In the genomic region with DNA sequence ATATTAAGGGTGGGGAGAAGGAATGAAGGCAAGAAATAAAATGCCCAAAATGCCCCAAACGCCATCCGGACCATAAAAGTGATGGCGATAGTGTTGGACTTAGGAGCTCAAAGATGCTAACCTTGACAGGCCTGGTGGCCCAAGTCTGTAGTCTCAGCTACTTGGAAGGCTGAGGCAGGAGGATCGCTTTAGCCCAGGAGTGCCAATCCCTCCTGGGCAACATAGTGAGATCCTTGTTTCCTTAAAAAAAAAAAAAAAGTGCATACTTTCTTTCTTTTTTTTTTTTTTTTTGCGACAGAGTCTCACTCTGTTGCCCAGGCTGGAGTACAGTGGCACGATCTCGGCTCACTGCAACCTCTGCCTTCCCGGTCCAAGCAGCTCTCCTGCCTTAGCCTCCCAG, we compare ENCODE assay signal across 9 cellular contexts. TPM values are rescaled to one million over a fixed set of nuclear protein-coding genes. Genes with fewer than 3 reads are reported as not detected.
A peak's percentile ranks its signal among the peaks of the same experiment; 100 is the strongest.
DNase-seq lines count a peak whose midpoint lies in the region; ATAC-seq, FAIRE-seq and TF ChIP-seq lines count a peak whose summit lies in the region.
"Had no signal": no experiment of that assay in that cellular context is flagged by ENCODE, and none has a peak within 500 bp of the region (broad histone marks: within the 10 kb centered on the region; RNA-seq: fewer than 3 reads in every experiment).

No MANE protein-coding gene starts in this region.

- H3K4me3 Mint-ChIP-seq in progenitor cell of endocrine pancreas (ENCODE audit: low read depth): peak overlapping the region; percentile 68

- H3K4me3 ChIP-seq in GM06990 (replicated peaks; ENCODE audit: low read depth, low read length): peak overlapping the region; percentile 76
- H3K4me3 ChIP-seq in OCI-LY7 (ENCODE audit: low read depth, low read length, poor library complexity, severe bottlenecking): peak overlapping the region; percentile 71
- peak overlapping the region; percentile 81 for H3K4me3 ChIP-seq in endocrine pancreas (ENCODE audit: control insufficient read depth, insufficient read depth, low read length)
- peak overlapping the region in 2 of 4 donors; percentile 50 to 76 for H3K4me3 ChIP-seq in transverse colon

- POLR2A ChIA-PET in OCI-LY7 (lab: Charles Lee): interaction anchor here (0.7 to 1.3 kb wide), 5 partner anchors 9 to 32 kb away, joined by 3 to 7 read pairs (median 5); a partner anchor contains a TSS

- no peaks in the 10 kb centered on the region for H4K20me1 ChIP-seq in OCI-LY7 (ENCODE audit: insufficient read depth, low read length)

- 78 to 92% methylated on average over 3 to 8 of the region's 8 CpGs for WGBS in transverse colon (ENCODE audit: low coverage in 1 of 2), 2 donors

- FAIRE-seq in RCC 7860 (lab: Jason Lieb, UNC): no peak
- FAIRE-seq: colon had no signal

- no peak for ATAC-seq in HG02610 (IDR thresholded peaks at IDR 0.05; ENCODE audit: unreplicated experiment)
- no peak for ATAC-seq in HG03469 (IDR thresholded peaks at IDR 0.05; ENCODE audit: unreplicated experiment)

- H3K36me3 ChIP-seq in GM06990 (ENCODE audit: control insufficient read depth, insufficient read depth, low read length): no peaks in the 10 kb centered on the region
- no peaks in the 10 kb centered on the region for H3K36me3 ChIP-seq in OCI-LY7 (ENCODE audit: insufficient read depth, low read length)
- no peaks in the 10 kb centered on the region for H3K36me3 ChIP-seq in endocrine pancreas (ENCODE audit: control insufficient read depth, insufficient read depth, low read length)
- no peaks in the 10 kb centered on the region for H3K36me3 ChIP-seq in transverse colon

- no peak for TF ChIP-seq EP300 in transverse colon (IDR thresholded peaks at IDR 0.05; ENCODE audit: low read depth)

- in situ Hi-C loops in transverse colon (cut with MboI; ENCODE audit: low pct_ligation_motif_present in 1 of 4, low pct_unique_long_range_greater_than_20kb in 1 of 4, low sequenced_read_pairs in 3 of 4): no loop called here

- peaks cover 2% of the 10 kb centered on the region for H3K36me3 Mint-ChIP-seq in progenitor cell of endocrine pancreas (ENCODE audit: insufficient read depth)

- H3K9me2 ChIP-seq in OCI-LY7 (ENCODE audit: insufficient read depth, low read length): no peaks in the 10 kb centered on the region

- H3K9me3 ChIP-seq in OCI-LY7 (ENCODE audit: low read length) (no peaks in the 10 kb centered on the region), endocrine pancreas (ENCODE audit: control insufficient read depth, low read length) (no peaks in the 10 kb centered on the region), transverse colon (no peaks in the 10 kb centered on the region)

- intact Hi-C loops in OCI-LY7 (cut with micrococcal nuclease; ENCODE audit: unreplicated experiment): no loop called here
- intact Hi-C loops in transverse colon (cut with DNase I; ENCODE audit: low total_unique reads): no loop called here

- no peak for DNase-seq in GM06990 (ENCODE audit: extremely low read depth, insufficient read length)
- DNase-seq in OCI-LY7 (ENCODE audit: low spot score): no peak
- no peak for DNase-seq in progenitor cell of endocrine pancreas (ENCODE audit: low spot score, unreplicated experiment)
- no peak for DNase-seq in RCC 7860 (ENCODE audit: low spot score)
- no peak for DNase-seq in transverse colon

- H3K27me3 Mint-ChIP-seq in progenitor cell of endocrine pancreas: no peaks in the 10 kb centered on the region

- no peaks in the 10 kb centered on the region for H3K27me3 ChIP-seq in GM06990 (replicated peaks; ENCODE audit: control insufficient read depth, insufficient read depth, low read length)
- H3K27me3 ChIP-seq in endocrine pancreas (ENCODE audit: control insufficient read depth, insufficient read depth, low read length): no peaks in the 10 kb centered on the region
- no peaks in the 10 kb centered on the region for H3K27me3 ChIP-seq in transverse colon

- no peaks in the 10 kb centered on the region for H3K79me2 ChIP-seq in OCI-LY7 (ENCODE audit: insufficient read depth, low read depth, low read length)

- peak overlapping the region; percentile 97 for H3K9ac ChIP-seq in endocrine pancreas (ENCODE audit: control insufficient read depth, insufficient read depth, low read length)

- H3K4me1 Mint-ChIP-seq in progenitor cell of endocrine pancreas (ENCODE audit: low read depth): peaks cover 7% of the 10 kb centered on the region

- H2AFZ ChIP-seq in OCI-LY7 (ENCODE audit: low read length): no peak overlapping the region

- CTCF ChIA-PET in OCI-LY7 (lab: Charles Lee; ENCODE audit: unreplicated experiment): no interaction called here

- H3K27ac ChIP-seq in OCI-LY7 (ENCODE audit: low read depth, low read length, poor library complexity, severe bottlenecking) (no peak overlapping the region), transverse colon (peak overlapping the region in 2 of 4 donors; percentile 90 to 91)

- H3K27ac Mint-ChIP-seq in progenitor cell of endocrine pancreas: no peak overlapping the region

- TSS peak; percentile 84 for BruUV-seq in OCI-LY7 (replicated peaks; lab: Mats Ljungman, UMichigan)

- no peak for TF ChIP-seq CTCF in GM06990 (IDR thresholded peaks at IDR 0.05; ENCODE audit: insufficient read depth, low read length, poor library complexity, severe bottlenecking)
- TF ChIP-seq CTCF in OCI-LY7 (conservative IDR thresholded peaks at IDR 0.05; ENCODE audit: low read length): no peak
- no peak for TF ChIP-seq CTCF in progenitor cell of endocrine pancreas (IDR thresholded peaks at IDR 0.05; ENCODE audit: unreplicated experiment)
- TF ChIP-seq CTCF in transverse colon (IDR thresholded peaks at IDR 0.05): no peak

- no peak for TF ChIP-seq POLR2A in transverse colon (IDR thresholded peaks at IDR 0.05)

- H3K4me1 ChIP-seq in OCI-LY7 (ENCODE audit: insufficient read depth, low read length, poor library complexity, severe bottlenecking) (peaks cover 25% of the 10 kb centered on the region), endocrine pancreas (ENCODE audit: control insufficient read depth, insufficient read depth, low read length) (peaks cover 6% of the 10 kb centered on the region), transverse colon (peaks cover 4 to 23% (median 14%) of the 10 kb centered on the region in 4 donors)

- peak overlapping the region; percentile 94 for H3K4me2 ChIP-seq in OCI-LY7 (ENCODE audit: low read length)

- no peaks in the 10 kb centered on the region for H3K9me3 Mint-ChIP-seq in progenitor cell of endocrine pancreas (ENCODE audit: low read depth)

RNA-seq across cellular contexts. Expression of a gene that starts 32.0 kb away (rescaled TPM):
- total RNA-seq in OCI-LY7 (2014; rRNA removed; shearing (Covaris generic)): 27.3 and 33.4 TPM in 2 replicates
- total RNA-seq in OCI-LY7 (2022) (23.4 and 27.1 TPM in 2 replicates), progenitor cell of endocrine pancreas (20.3 and 23.0 TPM in 2 replicates), transverse colon (100 to 1,000 TPM in 2 of 4 donors, 10 to 100 TPM in 2; 63.0 to 304 (median 99.2) TPM)

RNA-seq across cellular contexts. Expression of a gene that starts 41.9 kb away (rescaled TPM):
- 162 and 177 TPM in 2 replicates for total RNA-seq in OCI-LY7 (2014; rRNA removed; shearing (Covaris generic))
- total RNA-seq in OCI-LY7 (2022) (80.3 and 90.1 TPM in 2 replicates), progenitor cell of endocrine pancreas (78.4 and 90.1 TPM in 2 replicates), transverse colon (100 to 1,000 TPM in 2 of 4 donors, 10 to 100 TPM in 2; 48.6 to 111 (median 94.2) TPM)
